ENCODE assay signal across 8 cellular contexts in the genomic region with DNA sequence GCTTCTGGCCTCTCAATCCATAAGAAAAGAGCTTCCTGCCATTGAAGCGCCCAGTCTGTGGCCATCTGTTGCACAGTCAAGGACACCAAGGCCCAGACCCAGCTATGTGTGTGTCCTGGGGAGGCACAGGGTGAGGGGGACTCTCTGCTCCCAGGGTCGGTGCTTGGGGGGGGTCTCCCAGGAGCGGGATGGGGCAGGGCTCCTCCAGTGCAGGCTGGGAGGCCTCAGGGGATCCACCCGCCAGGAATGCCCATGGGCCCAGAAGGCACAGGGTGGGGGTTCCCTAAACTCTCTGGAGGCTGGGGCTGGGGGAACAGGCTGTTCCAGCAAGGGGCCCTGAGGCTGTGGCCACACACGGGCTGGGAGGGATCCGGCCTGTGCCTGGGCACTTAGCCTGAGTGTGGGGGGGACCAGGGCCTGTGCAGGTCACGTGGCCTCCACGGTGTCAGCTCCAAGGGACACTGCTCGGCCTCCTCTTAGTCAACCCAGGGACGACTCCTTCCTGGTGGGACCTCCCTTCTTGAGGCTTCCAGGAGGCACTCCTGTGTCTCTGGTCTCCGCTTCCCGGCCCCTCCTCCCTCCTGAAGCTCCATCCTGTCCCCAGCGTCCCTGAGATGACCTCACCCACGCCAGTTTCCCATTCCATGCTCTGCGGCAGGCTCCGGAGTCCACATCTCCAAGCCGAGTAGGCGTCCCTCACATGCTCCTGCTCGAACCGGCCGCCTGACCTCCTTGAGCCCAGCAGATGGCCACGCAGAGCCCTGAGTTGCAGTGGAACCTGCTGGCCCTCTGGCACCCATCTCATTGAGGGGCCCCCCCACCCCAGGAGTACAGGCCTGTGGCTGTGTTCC.
DNase-seq lines count a peak whose midpoint lies in the region; ATAC-seq lines count a peak whose summit lies in the region.

No MANE protein-coding gene starts in this region.

- ATAC-seq in HG02884 (IDR thresholded peaks at IDR 0.05; ENCODE audit: unreplicated experiment) (no peak), GM21515 (IDR thresholded peaks at IDR 0.05; ENCODE audit: unreplicated experiment) (no peak)

- DNase-seq in HK-2 (ENCODE audit: unreplicated experiment) (peak; percentile 47), anterior cingulate cortex (lab: John Stamatoyannopoulos, UW) (peak in 31 of 58 donors; percentile 13 to 75 (median 53)), hepatic stellate cell (ENCODE audit: low spot score) (peak; percentile 59), superior temporal gyrus (ENCODE audit: extremely low spot score) (peak; percentile 73), NCI-H2107 (lab: John Stamatoyannopoulos, UW) (no peak)
- DNase-seq in stimulated activated CD4-positive, alpha-beta T cell treated with anti-CD3 and anti-CD28 coated beads, Interleukin-15, amount 100 ng/mL, for 24 hours: no peak

Comparison
In these comparisons a context has a peak if more than half of its experiments do, and no peak if none do; other contexts are left out.
1. DNase-seq: peak in HK-2 (single experiment), anterior cingulate cortex (31 of 58), hepatic stellate cell (single experiment) and superior temporal gyrus (single experiment); none in NCI-H2107 (single experiment) and stimulated activated CD4-positive, alpha-beta T cell treated with anti-CD3 and anti-CD28 coated beads, Interleukin-15, amount 100 ng/mL, for 24 hours (single experiment).